19 cellular contexts compared by ENCODE assay signal in the genomic region with DNA sequence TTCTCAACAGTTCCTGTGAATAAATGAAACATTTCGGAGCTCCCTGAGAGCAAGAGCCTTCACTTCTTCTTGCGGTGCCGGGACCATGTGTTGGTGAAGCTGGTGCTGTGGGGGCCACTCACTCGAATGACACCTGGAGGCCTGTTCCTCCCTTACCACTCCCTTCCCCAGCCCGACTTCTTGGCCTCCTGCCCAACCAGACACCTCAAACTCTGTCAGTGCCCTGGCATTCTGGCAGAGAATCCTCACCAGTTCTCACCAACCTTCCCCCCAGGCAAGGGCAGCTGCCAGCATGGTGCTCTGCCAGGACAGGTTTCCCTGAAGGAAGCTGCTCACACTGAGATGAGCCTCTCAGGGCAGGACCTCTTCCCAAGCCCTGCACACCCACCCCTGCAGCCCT.
DNase-seq lines count a peak whose midpoint lies in the region; ATAC-seq, FAIRE-seq and TF ChIP-seq lines count a peak whose summit lies in the region.
"Had no signal": no experiment of that assay in that cellular context is flagged by ENCODE, and none has a peak within 500 bp of the region (broad histone marks: within the 10 kb centered on the region; RNA-seq: fewer than 3 reads in every experiment).

No MANE protein-coding gene starts in this region.

- FAIRE-seq in GM12891 (lab: Jason Lieb, UNC): no peak
- FAIRE-seq: endothelial cell of umbilical vein had no signal

- CTCF ChIA-PET in activated naive CD4-positive, alpha-beta T cell treated with anti-CD3 and anti-CD28 coated beads for 36 hours (lab: Charles Lee): interaction anchor here (0.7 to 1.8 kb wide), 3 partner anchors 9 to 592 kb away, joined by 3 to 4 read pairs (median 4); no protein-coding TSS in a partner anchor
- CTCF ChIA-PET in RWPE1 (lab: Yijun Ruan, JAX): interaction anchor here (1.2 kb wide), 1 partner anchor 12 kb away, joined by 3 read pairs; no protein-coding TSS in a partner anchor

- no peak overlapping the region for H3K4me3 Mint-ChIP-seq in activated naive CD4-positive, alpha-beta T cell treated with anti-CD3 and anti-CD28 coated beads for 36 hours
- no peak overlapping the region for H3K4me3 Mint-ChIP-seq in stimulated activated effector memory CD8-positive, alpha-beta T cell treated with anti-CD3 and anti-CD28 coated beads, Interleukin-12 subunit alpha, Interleukin-12 subunit beta, amount 100 ng/mL, for 72 hours
- H3K4me3 Mint-ChIP-seq: activated naive CD8-positive, alpha-beta T cell treated with anti-CD3 and anti-CD28 coated beads, Interleukin-2, amount 10 ng/mL, durations not matched to agents 7 days and 5 days; activated T-helper 1 cell treated with anti-CD3 and anti-CD28 coated beads, Interleukin-12 subunit alpha, Interleukin-12 subunit beta, Interleukin-2, Interleukin-4 antibody, amounts not matched to agents 30 ng/mL and 10 ng/mL and 1 ng/mL, durations not matched to agents 14 hours and 24 hours and 36 hours; brain; CD4-positive, alpha-beta memory T cell had no signal

- no peaks in the 10 kb centered on the region for H3K27me3 Mint-ChIP-seq in activated naive CD4-positive, alpha-beta T cell treated with anti-CD3 and anti-CD28 coated beads for 36 hours (ENCODE audit: low read depth)
- H3K27me3 Mint-ChIP-seq: activated naive CD8-positive, alpha-beta T cell treated with anti-CD3 and anti-CD28 coated beads, Interleukin-2, amount 10 ng/mL, durations not matched to agents 7 days and 5 days; brain; CD4-positive, alpha-beta memory T cell had no signal

- H3K4me1 ChIP-seq in esophagus squamous epithelium (peaks cover 20 to 43% (median 27%) of the 10 kb centered on the region in 3 donors), mucosa of descending colon (ENCODE audit: low read depth) (no peaks in the 10 kb centered on the region)

- no peak for TF ChIP-seq POLR2A in esophagus squamous epithelium (IDR thresholded peaks at IDR 0.05)
- no peak for TF ChIP-seq POLR2A in GM12891 (IDR thresholded peaks at IDR 0.05; ENCODE audit: low read depth, low read length)

- WGBS in esophagus squamous epithelium, 2 donors: 36 to 57% methylated on average over 5 of the region's 5 CpGs

- no peak for TF ChIP-seq CTCF in RWPE1 (conservative IDR thresholded peaks at IDR 0.05; ENCODE audit: low read depth)
- TF ChIP-seq CTCF in esophagus squamous epithelium (IDR thresholded peaks at IDR 0.05): no peak
- no peak for TF ChIP-seq CTCF in mucosa of descending colon (IDR thresholded peaks at IDR 0.05)

- H3K36me3 Mint-ChIP-seq in activated naive CD4-positive, alpha-beta T cell treated with anti-CD3 and anti-CD28 coated beads, Interleukin-2, amount 50 U/mL, for 72 hours: peaks cover 1 to 34% of the 10 kb centered on the region in 2 donors
- peaks cover 14% of the 10 kb centered on the region for H3K36me3 Mint-ChIP-seq in activated naive CD4-positive, alpha-beta T cell treated with anti-CD3 and anti-CD28 coated beads for 36 hours (ENCODE audit: low read depth)
- peaks cover 8% of the 10 kb centered on the region for H3K36me3 Mint-ChIP-seq in stimulated activated effector memory CD8-positive, alpha-beta T cell treated with anti-CD3 and anti-CD28 coated beads, Interleukin-12 subunit alpha, Interleukin-12 subunit beta, amount 100 ng/mL, for 72 hours

- H3K9me3 ChIP-seq in esophagus squamous epithelium (no peaks in the 10 kb centered on the region), mucosa of descending colon (no peaks in the 10 kb centered on the region)
- H3K9me3 ChIP-seq: gastrocnemius medialis, thoracic aorta had no signal

- intact Hi-C loops in activated naive CD4-positive, alpha-beta T cell treated with anti-CD3 and anti-CD28 coated beads for 36 hours (cut with micrococcal nuclease): no loop called here
- intact Hi-C loops in esophagus squamous epithelium (cut with DNase I): no loop called here
- intact Hi-C loops in mucosa of descending colon (cut with DNase I, micrococcal nuclease): no loop called here

- POLR2A ChIA-PET in RWPE1 (lab: Yijun Ruan, JAX; ENCODE audit: low non-redundant PET): interaction anchor here (0.7 kb wide), 1 partner anchor 146 kb away, joined by 3 read pairs; the partner anchor contains the start of gene DCAF6

- peaks cover 0 to 39% (median 0%) of the 10 kb centered on the region in 3 donors for H3K36me3 ChIP-seq in esophagus squamous epithelium
- H3K36me3 ChIP-seq in mucosa of descending colon (ENCODE audit: low read depth): no peaks in the 10 kb centered on the region

- H3K4me1 Mint-ChIP-seq in activated naive CD4-positive, alpha-beta T cell treated with anti-CD3 and anti-CD28 coated beads for 36 hours (ENCODE audit: low read depth): peaks cover 10% of the 10 kb centered on the region
- no peaks in the 10 kb centered on the region for H3K4me1 Mint-ChIP-seq in stimulated activated effector memory CD8-positive, alpha-beta T cell treated with anti-CD3 and anti-CD28 coated beads, Interleukin-12 subunit alpha, Interleukin-12 subunit beta, amount 100 ng/mL, for 72 hours
- H3K4me1 Mint-ChIP-seq: CD4-positive, alpha-beta memory T cell had no signal

- no peak overlapping the region for H3K4me3 ChIP-seq in esophagus squamous epithelium
- no peak overlapping the region for H3K4me3 ChIP-seq in mucosa of descending colon
- H3K4me3 ChIP-seq: gastrocnemius medialis, thoracic aorta had no signal

- H3K27ac Mint-ChIP-seq in activated naive CD4-positive, alpha-beta T cell treated with anti-CD3 and anti-CD28 coated beads, Interleukin-2, amount 50 U/mL, for 72 hours: peak overlapping the region; percentile 9
- H3K27ac Mint-ChIP-seq in activated naive CD4-positive, alpha-beta T cell treated with anti-CD3 and anti-CD28 coated beads for 36 hours: no peak overlapping the region
- H3K27ac Mint-ChIP-seq in stimulated activated effector memory CD8-positive, alpha-beta T cell treated with anti-CD3 and anti-CD28 coated beads, Interleukin-12 subunit alpha, Interleukin-12 subunit beta, amount 100 ng/mL, for 72 hours: peak overlapping the region; percentile 81
- H3K27ac Mint-ChIP-seq: activated naive CD8-positive, alpha-beta T cell treated with anti-CD3 and anti-CD28 coated beads, Interleukin-2, amount 10 ng/mL, durations not matched to agents 7 days and 5 days; activated T-helper 1 cell treated with anti-CD3 and anti-CD28 coated beads, Interleukin-12 subunit alpha, Interleukin-12 subunit beta, Interleukin-2, Interleukin-4 antibody, amounts not matched to agents 30 ng/mL and 10 ng/mL and 1 ng/mL, durations not matched to agents 14 hours and 24 hours and 36 hours had no signal

- ATAC-seq in activated naive CD4-positive, alpha-beta T cell treated with anti-CD3 and anti-CD28 coated beads, Interleukin-2, amount 50 U/mL, for 72 hours: no peak
- ATAC-seq in stimulated activated effector memory CD8-positive, alpha-beta T cell treated with anti-CD3 and anti-CD28 coated beads, Interleukin-12 subunit alpha, Interleukin-12 subunit beta, amount 100 ng/mL, for 72 hours: no peak
- ATAC-seq in mucosa of descending colon: no peak
- ATAC-seq: gastrocnemius medialis had no signal

- H3K27me3 ChIP-seq in esophagus squamous epithelium: no peaks in the 10 kb centered on the region
- H3K27me3 ChIP-seq: gastrocnemius medialis had no signal

- no peaks in the 10 kb centered on the region for H3K9me3 Mint-ChIP-seq in activated naive CD4-positive, alpha-beta T cell treated with anti-CD3 and anti-CD28 coated beads, Interleukin-2, amount 50 U/mL, for 72 hours
- H3K9me3 Mint-ChIP-seq in activated naive CD4-positive, alpha-beta T cell treated with anti-CD3 and anti-CD28 coated beads for 36 hours: no peaks in the 10 kb centered on the region
- no peaks in the 10 kb centered on the region for H3K9me3 Mint-ChIP-seq in stimulated activated effector memory CD8-positive, alpha-beta T cell treated with anti-CD3 and anti-CD28 coated beads, Interleukin-12 subunit alpha, Interleukin-12 subunit beta, amount 100 ng/mL, for 72 hours
- H3K9me3 Mint-ChIP-seq: activated naive CD8-positive, alpha-beta T cell treated with anti-CD3 and anti-CD28 coated beads, Interleukin-2, amount 10 ng/mL, durations not matched to agents 7 days and 5 days; activated T-helper 1 cell treated with anti-CD3 and anti-CD28 coated beads, Interleukin-12 subunit alpha, Interleukin-12 subunit beta, Interleukin-2, Interleukin-4 antibody, amounts not matched to agents 30 ng/mL and 10 ng/mL and 1 ng/mL, durations not matched to agents 14 hours and 24 hours and 36 hours; brain; CD4-positive, alpha-beta memory T cell had no signal

- no peak for DNase-seq in activated naive CD4-positive, alpha-beta T cell treated with anti-CD3 and anti-CD28 coated beads, Interleukin-2, amount 50 U/mL, for 72 hours (ENCODE audit: low spot score in 2 of 2)
- no peak for DNase-seq in activated naive CD4-positive, alpha-beta T cell treated with anti-CD3 and anti-CD28 coated beads for 36 hours
- DNase-seq in RWPE1 (ENCODE audit: low spot score) (peak; percentile 87), esophagus squamous epithelium (lab: John Stamatoyannopoulos, UW) (no peak), superior temporal gyrus (ENCODE audit: extremely low spot score) (no peak), GM12891 (ENCODE audit: insufficient read length, low spot score) (no peak), mucosa of descending colon (no peak)
- no peak for DNase-seq in stimulated activated effector memory CD8-positive, alpha-beta T cell treated with anti-CD3 and anti-CD28 coated beads, Interleukin-12 subunit alpha, Interleukin-12 subunit beta, amount 100 ng/mL, for 72 hours (ENCODE audit: low spot score in 2 of 2)
- DNase-seq: activated naive CD8-positive, alpha-beta T cell treated with anti-CD3 and anti-CD28 coated beads, Interleukin-2, amount 10 ng/mL, durations not matched to agents 7 days and 5 days; CD4-positive, alpha-beta memory T cell; gastrocnemius medialis; Karpas-422; NCI-H1092 treated with DMSO at 0.1 percent for 48 hours; NCI-H774; retina had no signal

- H3K27ac ChIP-seq in RWPE1 (peak overlapping the region; percentile 88), esophagus squamous epithelium (peak overlapping the region; percentile 51 to 79 (median 74))
- H3K27ac ChIP-seq: gastrocnemius medialis, thoracic aorta had no signal

TF ChIP-seq in GM12891, 5 proteins besides CTCF, POLR2A, EP300 and RAD21:
- TF ChIP-seq SPI1 (IDR thresholded peaks at IDR 0.05; ENCODE audit: low read depth, low read length) (no peak), POLR2AphosphoS5 (IDR thresholded peaks at IDR 0.05; ENCODE audit: low read depth, low read length) (no peak), TAF1 (IDR thresholded peaks at IDR 0.05; ENCODE audit: low read depth, low read length) (no peak), PAX5 (IDR thresholded peaks at IDR 0.05; ENCODE audit: insufficient read depth, low read length, severe bottlenecking) (no peak), POU2F2 (IDR thresholded peaks at IDR 0.05; ENCODE audit: low read depth, low read length) (no peak)
TF ChIP-seq in GM12891: peak in this region for 0.
